In the genomic region with DNA sequence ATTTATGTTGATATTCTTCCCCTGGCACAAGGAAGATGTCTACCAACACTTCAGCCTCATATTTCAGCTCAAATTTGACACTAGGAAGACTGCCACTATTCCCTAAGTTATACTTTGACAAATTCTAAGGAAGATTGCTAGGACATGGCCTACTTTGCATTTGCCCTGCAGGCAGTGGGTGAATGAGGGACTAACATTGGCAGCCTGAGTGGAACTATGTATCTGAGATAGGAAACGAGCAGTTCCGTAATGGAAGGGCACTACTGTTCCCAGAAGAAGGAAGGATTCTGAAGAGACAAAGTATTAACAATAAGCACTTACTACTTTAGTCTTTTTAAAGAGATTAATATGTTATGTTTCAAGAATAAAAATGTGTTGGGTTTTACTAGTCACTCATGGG, we compare ENCODE assay signal across 22 cellular contexts.
"Had no signal": no experiment of that assay in that cellular context is flagged by ENCODE, and none has a peak within 500 bp of the region (broad histone marks: within the 10 kb centered on the region; RNA-seq: fewer than 3 reads in every experiment).

No MANE protein-coding gene starts in this region.

- H3K27me3 ChIP-seq: SJCRH30 had no signal

- H3K9me3 ChIP-seq: SJCRH30 had no signal

- H3K27ac ChIP-seq: HL-60, KMS-11, SJCRH30 had no signal

- H3K27me3 Mint-ChIP-seq: IgD-negative memory B cell had no signal

- H3K4me1 ChIP-seq: SJCRH30 had no signal

- H3K27ac Mint-ChIP-seq: IgD-negative memory B cell had no signal

- H3K4me3 Mint-ChIP-seq: IgD-negative memory B cell had no signal

- H3K36me3 Mint-ChIP-seq: IgD-negative memory B cell had no signal

- H3K9me3 Mint-ChIP-seq: IgD-negative memory B cell had no signal

- H3K4me3 ChIP-seq: K562, SJCRH30 had no signal

- DNase-seq: Kasumi-1, MV-4-11, NCI-H1048, NCI-H1105, NCI-H1417, NCI-H1436 treated with DMSO at 0.1 percent for 48 hours, NCI-H1694, NCI-H187 treated with DMSO at 0.1 percent for 48 hours, NCI-H2029 treated with DMSO at 0.1 percent for 48 hours, NCI-H345, NCI-H446 treated with DMSO at 0.1 percent for 48 hours, NCI-H510A treated with DMSO at 0.1 percent for 48 hours, NCI-H69, NCI-H774, RPMI8226, SHP77 treated with DMSO at 0.1 percent for 48 hours, SJCRH30 had no signal

- ATAC-seq: K562, SK-N-SH treated with all-trans-retinoic acid at 6 μM for 48 hours had no signal

- H3K36me3 ChIP-seq: SJCRH30 had no signal
